Comparison of ENCODE assay signal across 8 cellular contexts in genomic region chr10:115129752-115130151, GRCh38. TPM values are rescaled to one million over a fixed set of nuclear protein-coding genes. Genes with fewer than 3 reads are reported as not detected.
DNase-seq lines count a peak whose midpoint lies in the region; ATAC-seq and TF ChIP-seq lines count a peak whose summit lies in the region.

No MANE protein-coding gene starts in this region.

- TF ChIP-seq EP300 in ovary (IDR thresholded peaks at IDR 0.05): no peak

- no peaks in the 10 kb centered on the region for H3K36me3 Mint-ChIP-seq in T-helper 2 cell treated with Interferon-gamma antibody and Interleukin-4, amounts not matched to agents 5 μg/mL and 100 μg/mL, for 36 hours (ENCODE audit: low read depth)

- intact Hi-C loops in ovary (cut with DNase I): loop anchor here in 2 of 4 donors (5.0 to 10.0 kb wide), 2 partner anchors 252 to 255 kb away; no protein-coding TSS in a partner anchor

- H3K4me1 ChIP-seq in ovary (ENCODE audit: insufficient read depth): no peaks in the 10 kb centered on the region

- DNase-seq in SKM-1 treated with dmso at 0.1 percent for 144 hours (lab: John Stamatoyannopoulos, UW; ENCODE audit: unreplicated experiment): peak; percentile 10
- DNase-seq in SKM-1 (lab: John Stamatoyannopoulos, UW; ENCODE audit: unreplicated experiment): no peak
- peak; percentile 23 for DNase-seq in MV-4-11 (lab: John Stamatoyannopoulos, UW)
- DNase-seq in dedifferentiated amniotic fluid mesenchymal stem cell (ENCODE audit: extremely low spot score): peak; percentile 64
- no peak for DNase-seq in ovary
- no peak for DNase-seq in T-helper 2 cell treated with Interferon-gamma antibody and Interleukin-4, amounts not matched to agents 5 μg/mL and 100 μg/mL, for 36 hours (ENCODE audit: low spot score)

- H3K36me3 ChIP-seq in ovary: no peaks in the 10 kb centered on the region

- no peak overlapping the region for H3K4me3 Mint-ChIP-seq in T-helper 2 cell treated with Interferon-gamma antibody and Interleukin-4, amounts not matched to agents 5 μg/mL and 100 μg/mL, for 36 hours

- no peaks in the 10 kb centered on the region for H3K27me3 Mint-ChIP-seq in T-helper 2 cell treated with Interferon-gamma antibody and Interleukin-4, amounts not matched to agents 5 μg/mL and 100 μg/mL, for 36 hours (ENCODE audit: low read depth)

- no peaks in the 10 kb centered on the region for H3K9me3 ChIP-seq in ovary

- H3K4me3 ChIP-seq in ovary: no peak overlapping the region

- no peaks in the 10 kb centered on the region for H3K4me1 Mint-ChIP-seq in T-helper 2 cell treated with Interferon-gamma antibody and Interleukin-4, amounts not matched to agents 5 μg/mL and 100 μg/mL, for 36 hours (ENCODE audit: low read depth)

- no peaks in the 10 kb centered on the region for H3K9me3 Mint-ChIP-seq in T-helper 2 cell treated with Interferon-gamma antibody and Interleukin-4, amounts not matched to agents 5 μg/mL and 100 μg/mL, for 36 hours

- no peak overlapping the region for H3K27ac ChIP-seq in ovary

- TF ChIP-seq CTCF in ovary (IDR thresholded peaks at IDR 0.05): peak; percentile 17 to 36 (median 24)

- no peak overlapping the region for H3K27ac Mint-ChIP-seq in T-helper 2 cell treated with Interferon-gamma antibody and Interleukin-4, amounts not matched to agents 5 μg/mL and 100 μg/mL, for 36 hours

- H3K27me3 ChIP-seq in ovary: no peaks in the 10 kb centered on the region

- no peak for TF ChIP-seq POLR2A in ovary (IDR thresholded peaks at IDR 0.05)

- ATAC-seq in HG03159 (IDR thresholded peaks at IDR 0.05; ENCODE audit: unreplicated experiment): no peak
- ATAC-seq in HG02938 (IDR thresholded peaks at IDR 0.05; ENCODE audit: unreplicated experiment): no peak

RNA-seq across cellular contexts. Expression of gene ATRNL1, which starts 36.6 kb away (rescaled TPM):
- 100 to 1,000 TPM in 2 of 7 donors, 10 to 100 TPM in 5; 54.7 to 119 (median 85.3) TPM for total RNA-seq in ovary
- polyA plus RNA-seq in ovary: 10 to 100 TPM in 1 of 2 donors, 1 to 10 TPM in 1; 8.1 to 42.4 TPM

Comparison
In these comparisons a context has a peak if more than half of its experiments do, and no peak if none do; other contexts are left out.
1. DNase-seq: peak in SKM-1 treated with dmso at 0.1 percent for 144 hours (single experiment), MV-4-11 (single experiment) and dedifferentiated amniotic fluid mesenchymal stem cell (single experiment); none in SKM-1 (single experiment), ovary (0 of 5) and T-helper 2 cell treated with Interferon-gamma antibody and Interleukin-4, amounts not matched to agents 5 μg/mL and 100 μg/mL, for 36 hours (single experiment).